ENCODE assay signal across 9 cellular contexts in genomic region chr9:97307091-97307490, GRCh38. TPM values are rescaled to one million over a fixed set of nuclear protein-coding genes. Genes with fewer than 3 reads are reported as not detected.
A peak's percentile ranks its signal among the peaks of the same experiment; 100 is the strongest.
DNase-seq lines count a peak whose midpoint lies in the region; ATAC-seq and TF ChIP-seq lines count a peak whose summit lies in the region.
"Had no signal": no experiment of that assay in that cellular context is flagged by ENCODE, and none has a peak within 500 bp of the region (broad histone marks: within the 10 kb centered on the region; RNA-seq: fewer than 3 reads in every experiment).

No MANE protein-coding gene starts in this region.

- H3K27ac Mint-ChIP-seq in endothelial cell (ENCODE audit: unreplicated experiment), result no peak overlapping the region

- DNase-seq in SK-N-SH (peak; percentile 34), endothelial cell (ENCODE audit: low spot score) (peak; percentile 75), medulla oblongata (ENCODE audit: extremely low spot score) (peak; percentile 65), superior temporal gyrus (ENCODE audit: extremely low spot score) (peak; percentile 67), DMS153 treated with DMSO at 0.1 percent for 48 hours (lab: John Stamatoyannopoulos, UW; ENCODE audit: unreplicated experiment) (no peak), SIG-M5 (lab: John Stamatoyannopoulos, UW) (no peak)
- no peak for DNase-seq in stimulated activated naive CD4-positive, alpha-beta T cell (lab: John Stamatoyannopoulos, UW)

- no peak overlapping the region for H2AFZ ChIP-seq in SK-N-SH (ENCODE audit: low read depth)

- POLR2A ChIA-PET in SK-N-SH (lab: Yijun Ruan, JAX), result no interaction called here

- CTCF ChIA-PET in SK-N-SH (lab: Yijun Ruan, JAX), result no interaction called here

- no peaks in the 10 kb centered on the region for H3K4me1 Mint-ChIP-seq in endothelial cell (ENCODE audit: unreplicated experiment)

- no peaks in the 10 kb centered on the region for H3K79me2 ChIP-seq in SK-N-SH (ENCODE audit: insufficient read depth)

- H3K9me3 Mint-ChIP-seq in endothelial cell (ENCODE audit: unreplicated experiment), result no peaks in the 10 kb centered on the region

- H3K27me3 ChIP-seq in SK-N-SH (ENCODE audit: insufficient read depth), result no peaks in the 10 kb centered on the region

- H3K27me3 Mint-ChIP-seq in endothelial cell (ENCODE audit: unreplicated experiment), result no peaks in the 10 kb centered on the region

- H3K4me2 ChIP-seq in SK-N-SH, result no peak overlapping the region
- H3K4me2 ChIP-seq: A549 had no signal

- peaks cover 5% of the 10 kb centered on the region for H3K36me3 Mint-ChIP-seq in endothelial cell (ENCODE audit: low read depth, unreplicated experiment)

- TF ChIP-seq CTCF in SK-N-SH (IDR thresholded peaks at IDR 0.05), result no peak
- TF ChIP-seq CTCF in endothelial cell (IDR thresholded peaks at IDR 0.05; ENCODE audit: unreplicated experiment), result no peak

- peaks cover 6% of the 10 kb centered on the region; the same call in 1 of the 2 replicates for H3K9me3 ChIP-seq in SK-N-SH

- H3F3A ChIP-seq in SK-N-SH (replicated peaks; ENCODE audit: insufficient read depth), result peaks cover 5% of the 10 kb centered on the region

- H3K4me3 ChIP-seq in SK-N-SH (ENCODE audit: low read depth in 2 of 2, low read length in 1 of 2), result no peak overlapping the region
- H3K4me3 ChIP-seq: A549 had no signal

- no peaks in the 10 kb centered on the region for H3K36me3 ChIP-seq in SK-N-SH (replicated peaks in 1 of 2; ENCODE audit: control insufficient read depth in 1 of 2, insufficient read depth in 2 of 2, low read length in 1 of 2)

- ATAC-seq in SK-N-SH treated with all-trans-retinoic acid at 6 μM for 48 hours, result no peak
- ATAC-seq: A549 had no signal

- H3K27ac ChIP-seq in SK-N-SH (ENCODE audit: low read depth in 2 of 2, low read length in 1 of 2), result no peak overlapping the region
- H3K27ac ChIP-seq: A549 had no signal

- no peaks in the 10 kb centered on the region for H4K20me1 ChIP-seq in SK-N-SH (ENCODE audit: insufficient read depth)

- no peak overlapping the region for H3K4me3 Mint-ChIP-seq in endothelial cell (ENCODE audit: unreplicated experiment)

- WGBS in SK-N-SH (ENCODE audit: low lambda C conversion rate), result 46% methylated on average over 8 of the region's 19 CpGs

- no peak overlapping the region for H3K9ac ChIP-seq in SK-N-SH

- TF ChIP-seq RAD21 in SK-N-SH (IDR thresholded peaks at IDR 0.05; ENCODE audit: low read length), result no peak

- H3K4me1 ChIP-seq in SK-N-SH (ENCODE audit: control insufficient read depth in 1 of 2, insufficient read depth in 2 of 2, low read depth in 1 of 2, low read length in 1 of 2), result no peaks in the 10 kb centered on the region
- H3K4me1 ChIP-seq: A549 had no signal

- no peaks in the 10 kb centered on the region for H3K9me2 ChIP-seq in SK-N-SH

- TF ChIP-seq EP300 in SK-N-SH (IDR thresholded peaks at IDR 0.05; ENCODE audit: borderline replicate concordance in 1 of 2, low read depth in 1 of 2, low read length in 1 of 2), result no peak

TF ChIP-seq in SK-N-SH, 30 proteins besides CTCF, POLR2A, EP300 and RAD21:
- TF ChIP-seq USF2 (IDR thresholded peaks at IDR 0.05; ENCODE audit: borderline replicate concordance, low read depth, low read length), result no peak

TF ChIP-seq in SK-N-SH treated with all-trans-retinoic acid at 6 μM for 48 hours, 23 proteins besides CTCF, POLR2A, EP300 and RAD21:
- TF ChIP-seq ZNF8 (CRISPR knock-in tag; IDR thresholded peaks at IDR 0.05) (no peak), ZFP3 (CRISPR knock-in tag; IDR thresholded peaks at IDR 0.05) (no peak), ISL1 (CRISPR knock-in tag; IDR thresholded peaks at IDR 0.05) (no peak), TSHZ2 (CRISPR knock-in tag; IDR thresholded peaks at IDR 0.05) (no peak), RARB (CRISPR knock-in tag; IDR thresholded peaks at IDR 0.05) (no peak), ZNF565 (CRISPR knock-in tag; conservative IDR thresholded peaks at IDR 0.05; ENCODE audit: low read depth) (no peak), CSRNP3 (CRISPR knock-in tag; IDR thresholded peaks at IDR 0.05) (no peak), CREB5 (CRISPR knock-in tag; IDR thresholded peaks at IDR 0.05; ENCODE audit: low read depth) (no peak)

RNA-seq across cellular contexts. Expression of gene CCDC180, which starts 0.4 kb away (rescaled TPM):
- 1.0 and 1.2 TPM in 2 replicates for polyA plus RNA-seq in SK-N-SH (2012; rRNA removed)
- 0.45 and 0.72 TPM in 2 replicates for polyA plus RNA-seq in SK-N-SH (2012; cell fraction: cytosol; rRNA removed)
- polyA plus RNA-seq in SK-N-SH (2012; cell fraction: nucleus; rRNA removed), result 6.1 and 7.3 TPM in 2 replicates
- 7.7 TPM for total RNA-seq in endothelial cell (ENCODE audit: unreplicated experiment)

Comparison
In these comparisons a context has a peak if more than half of its experiments do, and no peak if none do; other contexts are left out.
1. DNase-seq: peak in SK-N-SH (single experiment), endothelial cell (single experiment), medulla oblongata (single experiment) and superior temporal gyrus (single experiment); none in DMS153 treated with DMSO at 0.1 percent for 48 hours (single experiment), SIG-M5 (single experiment) and stimulated activated naive CD4-positive, alpha-beta T cell (0 of 6).